In the genomic region with DNA sequence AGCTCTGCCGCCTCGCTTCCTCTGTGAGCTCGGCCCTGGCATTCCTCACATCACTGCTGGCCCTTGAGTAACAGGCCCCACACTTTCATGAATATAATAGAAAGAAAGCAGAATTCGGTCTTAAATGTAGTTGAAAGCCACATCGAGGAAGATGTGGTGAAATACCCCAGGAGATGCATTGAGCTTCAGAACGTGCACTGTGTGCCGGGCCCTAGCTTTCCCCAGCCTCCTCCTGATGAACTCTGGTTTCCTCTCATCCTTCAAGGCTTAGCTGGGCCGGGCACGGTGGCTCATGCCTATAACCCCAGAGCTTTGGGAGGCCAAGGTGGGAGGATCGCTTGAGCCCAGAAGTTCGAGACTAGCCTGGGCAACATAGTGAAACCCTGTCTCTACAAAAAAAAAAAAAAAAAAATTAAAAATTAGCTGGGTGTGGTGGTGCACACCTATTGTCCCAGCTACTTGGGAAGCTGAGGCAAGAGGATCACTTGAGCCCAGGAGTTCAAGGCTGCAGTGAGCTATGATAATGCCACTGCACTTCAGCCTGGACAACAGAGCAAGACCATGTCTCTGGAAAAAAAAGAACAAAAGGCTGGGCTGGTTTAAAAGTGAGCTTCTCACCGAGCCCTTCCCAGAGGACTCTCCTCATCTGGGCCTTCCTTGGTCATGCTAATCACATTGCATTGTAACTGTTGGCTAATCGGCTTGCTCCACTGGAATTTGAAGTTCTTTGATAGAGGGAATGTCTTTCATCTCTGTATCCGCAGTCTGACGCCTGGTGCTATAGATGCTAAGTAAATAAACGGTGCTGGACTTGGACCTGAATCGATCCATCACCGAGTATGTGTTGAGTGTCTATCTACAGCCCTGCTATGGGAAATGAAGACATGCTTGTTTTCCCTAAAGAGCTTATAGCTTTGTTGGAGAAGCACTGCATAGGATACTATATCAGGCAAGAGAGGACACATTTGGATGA, we compare ENCODE assay signal across 1 cellular context.
TF ChIP-seq lines count a peak whose summit lies in the region.

No MANE protein-coding gene starts in this region.

TF ChIP-seq in HepG2, 621 proteins besides CTCF, POLR2A, EP300 and RAD21 (continued from another document and continues in another):
- TF ChIP-seq MAFF (IDR thresholded peaks at IDR 0.05; ENCODE audit: low read depth, low read length) (no peak), SMAD9 (CRISPR knock-in tag; IDR thresholded peaks at IDR 0.05) (no peak; the same call in 1 of the 2 replicates), NRL (CRISPR knock-in tag; IDR thresholded peaks at IDR 0.05; ENCODE audit: borderline replicate concordance) (no peak), SKI (IDR thresholded peaks at IDR 0.05; ENCODE audit: partially characterized antibody) (peak; percentile 99), NR2C2 (CRISPR knock-in tag; IDR thresholded peaks at IDR 0.05; ENCODE audit: borderline replicate concordance) (peak; percentile 74), MYNN (CRISPR knock-in tag; IDR thresholded peaks at IDR 0.05; ENCODE audit: low read depth) (no peak), HMGXB3 (CRISPR knock-in tag; IDR thresholded peaks at IDR 0.05; ENCODE audit: borderline replicate concordance) (peak; percentile 85), IKZF4 (CRISPR knock-in tag; IDR thresholded peaks at IDR 0.05; ENCODE audit: borderline replicate concordance, low read depth, not compliant biosample characterization) (no peak), RFXAP (CRISPR knock-in tag; IDR thresholded peaks at IDR 0.05; ENCODE audit: borderline replicate concordance) (peak; percentile 95), ZBTB21 (CRISPR knock-in tag; IDR thresholded peaks at IDR 0.05) (peak; percentile 76), ARHGAP35 (CRISPR knock-in tag; IDR thresholded peaks at IDR 0.05; ENCODE audit: borderline replicate concordance) (0 out of 2 replicates have a peak, but pooled peaks have one; percentile 68), HDAC1 (CRISPR knock-in tag; IDR thresholded peaks at IDR 0.05) (peak; percentile 98), NCOA5 (CRISPR knock-in tag; IDR thresholded peaks at IDR 0.05) (peak; percentile 77; the same call in 1 of the 2 replicates), SRSF1 (optimal IDR thresholded peaks at IDR 0.05; ENCODE audit: low read depth, low read length) (no peak), PRDM10 (CRISPR knock-in tag; IDR thresholded peaks at IDR 0.05; ENCODE audit: low read depth) (peak; percentile 82; the same call in 1 of the 2 replicates), TP53 (CRISPR knock-in tag; conservative IDR thresholded peaks at IDR 0.05) (peak; percentile 91), ZNF891 (CRISPR knock-in tag; IDR thresholded peaks at IDR 0.05) (no peak), TEAD2 (CRISPR knock-in tag; IDR thresholded peaks at IDR 0.05) (peak; percentile 75; the same call in 1 of the 2 replicates), ZNF225 (CRISPR knock-in tag; IDR thresholded peaks at IDR 0.05) (no peak; the same call in 1 of the 2 replicates), KDM5B (CRISPR knock-in tag; IDR thresholded peaks at IDR 0.05; ENCODE audit: borderline replicate concordance) (no peak), ZBTB8A (CRISPR knock-in tag; IDR thresholded peaks at IDR 0.05; ENCODE audit: borderline replicate concordance, low read depth) (peak; percentile 83; the same call in 1 of the 2 replicates), ZNF780A (CRISPR knock-in tag; IDR thresholded peaks at IDR 0.05) (0 out of 2 replicates have a peak, but pooled peaks have one; percentile 55), TAF1 (CRISPR knock-in tag; IDR thresholded peaks at IDR 0.05) (peak; percentile 49; the same call in 1 of the 2 replicates), ZNF468 (CRISPR knock-in tag; IDR thresholded peaks at IDR 0.05) (no peak), MEIS2 (CRISPR knock-in tag; IDR thresholded peaks at IDR 0.05) (peak; percentile 99)
- TF ChIP-seq, protein P1, sequence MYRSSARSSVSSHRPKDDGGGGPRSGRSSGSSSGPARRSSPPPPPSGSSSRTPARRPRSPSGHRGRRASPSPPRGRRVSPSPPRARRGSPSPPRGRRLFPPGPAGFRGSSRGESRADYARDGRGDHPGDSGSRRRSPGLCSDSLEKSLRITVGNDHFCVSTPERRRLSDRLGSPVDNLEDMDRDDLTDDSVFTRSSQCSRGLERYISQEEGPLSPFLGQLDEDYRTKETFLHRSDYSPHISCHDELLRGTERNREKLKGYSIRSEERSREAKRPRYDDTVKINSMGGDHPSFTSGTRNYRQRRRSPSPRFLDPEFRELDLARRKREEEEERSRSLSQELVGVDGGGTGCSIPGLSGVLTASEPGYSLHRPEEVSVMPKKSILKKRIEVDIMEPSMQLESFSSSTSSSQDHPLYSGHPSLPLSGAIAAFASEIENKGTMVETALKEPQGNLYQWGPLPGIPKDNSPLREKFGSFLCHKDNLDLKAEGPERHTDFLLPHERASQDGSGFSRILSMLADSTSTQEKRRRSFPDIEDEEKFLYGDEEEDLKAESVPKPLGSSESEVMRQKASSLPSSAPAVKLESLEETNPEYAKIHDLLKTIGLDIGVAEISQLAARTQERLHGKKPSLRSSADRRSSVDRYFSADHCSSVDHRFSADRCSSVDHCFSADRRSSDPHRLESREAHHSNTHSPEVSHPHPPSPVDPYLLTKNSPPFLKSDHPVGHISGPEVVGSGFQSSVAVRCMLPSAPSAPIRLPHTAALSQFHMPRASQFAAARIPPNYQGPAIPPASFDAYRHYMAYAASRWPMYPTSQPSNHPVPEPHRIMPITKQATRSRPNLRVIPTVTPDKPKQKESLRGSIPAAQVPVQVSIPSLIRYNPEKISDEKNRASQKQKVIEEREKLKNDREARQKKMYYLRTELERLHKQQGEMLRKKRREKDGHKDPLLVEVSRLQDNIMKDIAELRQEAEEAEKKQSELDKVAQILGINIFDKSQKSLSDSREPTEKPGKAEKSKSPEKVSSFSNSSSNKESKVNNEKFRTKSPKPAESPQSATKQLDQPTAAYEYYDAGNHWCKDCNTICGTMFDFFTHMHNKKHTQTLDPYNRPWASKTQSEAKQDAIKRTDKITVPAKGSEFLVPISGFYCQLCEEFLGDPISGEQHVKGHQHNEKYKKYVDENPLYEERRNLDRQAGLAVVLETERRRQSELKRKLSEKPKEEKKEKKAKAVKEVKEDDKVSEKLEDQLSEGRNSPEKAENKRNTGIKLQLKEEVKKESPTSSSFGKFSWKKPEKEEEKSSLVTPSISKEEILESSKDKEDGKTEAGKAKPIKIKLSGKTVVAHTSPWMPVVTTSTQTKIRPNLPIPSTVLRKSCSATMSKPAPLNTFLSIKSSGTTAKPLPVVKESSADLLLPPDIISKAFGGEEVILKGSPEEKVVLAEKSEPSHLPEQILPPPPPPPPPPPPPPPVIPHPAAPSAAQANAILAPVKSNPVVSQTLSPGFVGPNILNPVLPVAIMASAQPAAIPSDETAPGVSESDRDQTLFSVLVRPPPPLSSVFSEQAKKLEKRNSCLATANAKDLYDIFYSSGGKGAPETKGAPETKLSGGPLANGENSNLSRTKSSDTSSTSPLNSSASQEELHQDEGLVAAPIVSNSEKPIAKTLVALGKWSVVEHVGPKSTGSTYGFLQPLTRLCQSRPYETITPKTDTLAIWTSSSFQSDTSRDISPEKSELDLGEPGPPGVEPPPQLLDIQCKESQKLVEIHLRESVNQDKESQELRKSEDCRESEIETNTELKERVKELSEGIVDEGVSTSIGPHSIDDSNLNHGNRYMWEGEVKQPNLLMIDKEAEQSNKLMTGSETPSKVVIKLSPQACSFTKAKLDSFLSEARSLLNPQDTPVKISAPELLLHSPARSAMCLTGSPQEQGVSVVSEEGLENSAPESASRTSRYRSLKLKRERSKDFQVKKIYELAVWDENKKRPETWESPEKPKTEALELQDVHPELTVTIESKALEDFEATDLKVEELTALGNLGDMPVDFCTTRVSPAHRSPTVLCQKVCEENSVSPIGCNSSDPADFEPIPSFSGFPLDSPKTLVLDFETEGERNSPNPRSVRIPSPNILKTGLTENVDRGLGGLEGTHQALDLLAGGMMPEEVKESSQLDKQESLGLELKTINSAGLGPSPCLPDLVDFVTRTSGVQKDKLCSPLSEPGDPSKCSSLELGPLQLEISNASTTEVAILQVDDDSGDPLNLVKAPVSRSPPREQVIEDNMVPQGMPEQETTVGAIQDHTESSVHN (CRISPR knock-in tag; IDR thresholded peaks at IDR 0.05) = peak; percentile 90; the same call in 1 of the 2 replicates
- TF ChIP-seq, protein P2, sequence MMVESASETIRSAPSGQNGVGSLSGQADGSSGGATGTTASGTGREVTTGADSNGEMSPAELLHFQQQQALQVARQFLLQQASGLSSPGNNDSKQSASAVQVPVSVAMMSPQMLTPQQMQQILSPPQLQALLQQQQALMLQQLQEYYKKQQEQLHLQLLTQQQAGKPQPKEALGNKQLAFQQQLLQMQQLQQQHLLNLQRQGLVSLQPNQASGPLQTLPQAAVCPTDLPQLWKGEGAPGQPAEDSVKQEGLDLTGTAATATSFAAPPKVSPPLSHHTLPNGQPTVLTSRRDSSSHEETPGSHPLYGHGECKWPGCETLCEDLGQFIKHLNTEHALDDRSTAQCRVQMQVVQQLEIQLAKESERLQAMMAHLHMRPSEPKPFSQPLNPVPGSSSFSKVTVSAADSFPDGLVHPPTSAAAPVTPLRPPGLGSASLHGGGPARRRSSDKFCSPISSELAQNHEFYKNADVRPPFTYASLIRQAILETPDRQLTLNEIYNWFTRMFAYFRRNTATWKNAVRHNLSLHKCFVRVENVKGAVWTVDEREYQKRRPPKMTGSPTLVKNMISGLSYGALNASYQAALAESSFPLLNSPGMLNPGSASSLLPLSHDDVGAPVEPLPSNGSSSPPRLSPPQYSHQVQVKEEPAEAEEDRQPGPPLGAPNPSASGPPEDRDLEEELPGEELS (CRISPR knock-in tag; IDR thresholded peaks at IDR 0.05) = peak; percentile 99
- TF ChIP-seq, protein P3, sequence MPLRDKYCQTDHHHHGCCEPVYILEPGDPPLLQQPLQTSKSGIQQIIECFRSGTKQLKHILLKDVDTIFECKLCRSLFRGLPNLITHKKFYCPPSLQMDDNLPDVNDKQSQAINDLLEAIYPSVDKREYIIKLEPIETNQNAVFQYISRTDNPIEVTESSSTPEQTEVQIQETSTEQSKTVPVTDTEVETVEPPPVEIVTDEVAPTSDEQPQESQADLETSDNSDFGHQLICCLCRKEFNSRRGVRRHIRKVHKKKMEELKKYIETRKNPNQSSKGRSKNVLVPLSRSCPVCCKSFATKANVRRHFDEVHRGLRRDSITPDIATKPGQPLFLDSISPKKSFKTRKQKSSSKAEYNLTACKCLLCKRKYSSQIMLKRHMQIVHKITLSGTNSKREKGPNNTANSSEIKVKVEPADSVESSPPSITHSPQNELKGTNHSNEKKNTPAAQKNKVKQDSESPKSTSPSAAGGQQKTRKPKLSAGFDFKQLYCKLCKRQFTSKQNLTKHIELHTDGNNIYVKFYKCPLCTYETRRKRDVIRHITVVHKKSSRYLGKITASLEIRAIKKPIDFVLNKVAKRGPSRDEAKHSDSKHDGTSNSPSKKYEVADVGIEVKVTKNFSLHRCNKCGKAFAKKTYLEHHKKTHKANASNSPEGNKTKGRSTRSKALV (CRISPR knock-in tag; IDR thresholded peaks at IDR 0.05) = 0 out of 2 replicates have a peak, but pooled peaks have one; percentile 62
- TF ChIP-seq, protein P4, sequence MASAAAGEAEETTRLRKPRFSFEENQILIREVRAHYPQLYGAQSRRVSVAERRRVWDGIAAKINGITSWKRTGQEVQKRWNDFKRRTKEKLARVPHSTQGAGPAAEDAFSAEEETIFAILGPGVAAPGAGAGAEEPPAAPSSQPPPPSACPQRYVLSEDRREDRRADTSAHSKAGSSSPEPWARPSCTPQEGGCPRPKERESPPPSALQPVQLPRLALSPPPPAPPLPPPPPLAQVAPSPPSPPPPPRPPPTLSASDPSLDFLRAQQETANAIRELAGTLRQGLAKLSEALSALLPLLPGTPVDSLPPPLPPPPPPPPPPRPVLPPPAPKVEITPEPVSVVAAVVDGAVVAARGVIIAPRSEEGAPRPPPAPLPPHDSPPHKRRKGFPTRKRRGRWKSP (CRISPR knock-in tag; IDR thresholded peaks at IDR 0.05) = peak; percentile 81
